Comparison of ENCODE assay signal across 1 cellular context in the genomic region with DNA sequence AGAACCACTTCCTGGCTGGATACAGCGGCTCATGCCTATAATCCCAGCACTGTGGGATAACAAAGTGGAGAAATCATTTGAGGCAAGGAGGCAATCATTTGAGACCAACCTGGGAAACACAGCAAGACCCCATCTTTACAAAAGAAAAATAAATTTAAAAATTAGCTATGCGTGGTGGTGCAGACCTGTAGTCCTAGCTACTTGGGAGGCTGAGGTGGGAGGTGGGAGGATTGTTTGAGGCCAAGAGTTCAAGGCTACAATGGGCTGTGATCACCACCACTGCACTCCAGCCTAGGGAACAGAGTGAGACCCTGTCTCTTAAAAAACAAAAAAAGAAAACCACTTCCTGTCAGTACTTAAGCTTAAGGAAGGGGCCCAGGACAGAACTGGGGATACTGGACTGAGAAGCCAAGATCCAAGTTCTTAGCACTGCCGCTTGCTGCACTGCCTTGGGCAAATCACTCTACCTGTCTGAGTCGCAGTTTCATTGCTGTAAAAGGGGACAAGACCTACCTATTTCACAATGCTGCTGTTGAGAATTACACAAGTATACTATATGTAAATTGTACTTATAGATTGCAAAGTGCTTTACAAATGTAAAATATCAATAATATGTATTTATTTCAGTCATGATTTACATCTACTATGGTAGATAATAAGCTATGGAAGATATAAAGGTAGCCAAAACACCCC.
TF ChIP-seq lines count a peak whose summit lies in the region.

No MANE protein-coding gene starts in this region.

TF ChIP-seq in GM23338, 12 proteins besides CTCF, POLR2A, EP300 and RAD21 (continued from another document):
- TF ChIP-seq, protein P1, sequence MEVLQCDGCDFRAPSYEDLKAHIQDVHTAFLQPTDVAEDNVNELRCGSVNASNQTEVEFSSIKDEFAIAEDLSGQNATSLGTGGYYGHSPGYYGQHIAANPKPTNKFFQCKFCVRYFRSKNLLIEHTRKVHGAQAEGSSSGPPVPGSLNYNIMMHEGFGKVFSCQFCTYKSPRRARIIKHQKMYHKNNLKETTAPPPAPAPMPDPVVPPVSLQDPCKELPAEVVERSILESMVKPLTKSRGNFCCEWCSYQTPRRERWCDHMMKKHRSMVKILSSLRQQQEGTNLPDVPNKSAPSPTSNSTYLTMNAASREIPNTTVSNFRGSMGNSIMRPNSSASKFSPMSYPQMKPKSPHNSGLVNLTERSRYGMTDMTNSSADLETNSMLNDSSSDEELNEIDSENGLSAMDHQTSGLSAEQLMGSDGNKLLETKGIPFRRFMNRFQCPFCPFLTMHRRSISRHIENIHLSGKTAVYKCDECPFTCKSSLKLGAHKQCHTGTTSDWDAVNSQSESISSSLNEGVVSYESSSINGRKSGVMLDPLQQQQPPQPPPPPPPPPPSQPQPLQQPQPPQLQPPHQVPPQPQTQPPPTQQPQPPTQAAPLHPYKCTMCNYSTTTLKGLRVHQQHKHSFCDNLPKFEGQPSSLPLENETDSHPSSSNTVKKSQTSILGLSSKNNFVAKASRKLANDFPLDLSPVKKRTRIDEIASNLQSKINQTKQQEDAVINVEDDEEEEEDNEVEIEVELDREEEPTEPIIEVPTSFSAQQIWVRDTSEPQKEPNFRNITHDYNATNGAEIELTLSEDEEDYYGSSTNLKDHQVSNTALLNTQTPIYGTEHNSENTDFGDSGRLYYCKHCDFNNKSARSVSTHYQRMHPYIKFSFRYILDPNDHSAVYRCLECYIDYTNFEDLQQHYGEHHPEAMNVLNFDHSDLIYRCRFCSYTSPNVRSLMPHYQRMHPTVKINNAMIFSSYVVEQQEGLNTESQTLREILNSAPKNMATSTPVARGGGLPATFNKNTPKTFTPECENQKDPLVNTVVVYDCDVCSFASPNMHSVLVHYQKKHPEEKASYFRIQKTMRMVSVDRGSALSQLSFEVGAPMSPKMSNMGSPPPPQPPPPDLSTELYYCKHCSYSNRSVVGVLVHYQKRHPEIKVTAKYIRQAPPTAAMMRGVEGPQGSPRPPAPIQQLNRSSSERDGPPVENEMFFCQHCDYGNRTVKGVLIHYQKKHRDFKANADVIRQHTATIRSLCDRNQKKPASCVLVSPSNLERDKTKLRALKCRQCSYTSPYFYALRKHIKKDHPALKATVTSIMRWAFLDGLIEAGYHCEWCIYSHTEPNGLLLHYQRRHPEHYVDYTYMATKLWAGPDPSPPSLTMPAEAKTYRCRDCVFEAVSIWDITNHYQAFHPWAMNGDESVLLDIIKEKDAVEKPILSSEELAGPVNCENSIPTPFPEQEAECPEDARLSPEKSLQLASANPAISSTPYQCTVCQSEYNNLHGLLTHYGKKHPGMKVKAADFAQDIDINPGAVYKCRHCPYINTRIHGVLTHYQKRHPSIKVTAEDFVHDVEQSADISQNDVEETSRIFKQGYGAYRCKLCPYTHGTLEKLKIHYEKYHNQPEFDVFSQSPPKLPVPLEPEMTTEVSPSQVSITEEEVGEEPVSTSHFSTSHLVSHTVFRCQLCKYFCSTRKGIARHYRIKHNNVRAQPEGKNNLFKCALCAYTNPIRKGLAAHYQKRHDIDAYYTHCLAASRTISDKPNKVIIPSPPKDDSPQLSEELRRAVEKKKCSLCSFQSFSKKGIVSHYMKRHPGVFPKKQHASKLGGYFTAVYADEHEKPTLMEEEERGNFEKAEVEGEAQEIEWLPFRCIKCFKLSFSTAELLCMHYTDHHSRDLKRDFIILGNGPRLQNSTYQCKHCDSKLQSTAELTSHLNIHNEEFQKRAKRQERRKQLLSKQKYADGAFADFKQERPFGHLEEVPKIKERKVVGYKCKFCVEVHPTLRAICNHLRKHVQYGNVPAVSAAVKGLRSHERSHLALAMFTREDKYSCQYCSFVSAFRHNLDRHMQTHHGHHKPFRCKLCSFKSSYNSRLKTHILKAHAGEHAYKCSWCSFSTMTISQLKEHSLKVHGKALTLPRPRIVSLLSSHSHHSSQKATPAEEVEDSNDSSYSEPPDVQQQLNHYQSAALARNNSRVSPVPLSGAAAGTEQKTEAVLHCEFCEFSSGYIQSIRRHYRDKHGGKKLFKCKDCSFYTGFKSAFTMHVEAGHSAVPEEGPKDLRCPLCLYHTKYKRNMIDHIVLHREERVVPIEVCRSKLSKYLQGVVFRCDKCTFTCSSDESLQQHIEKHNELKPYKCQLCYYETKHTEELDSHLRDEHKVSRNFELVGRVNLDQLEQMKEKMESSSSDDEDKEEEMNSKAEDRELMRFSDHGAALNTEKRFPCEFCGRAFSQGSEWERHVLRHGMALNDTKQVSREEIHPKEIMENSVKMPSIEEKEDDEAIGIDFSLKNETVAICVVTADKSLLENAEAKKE (CRISPR knock-in tag; IDR thresholded peaks at IDR 0.05), result no peak
- no peak for TF ChIP-seq STAT1 (IDR thresholded peaks at IDR 0.05; ENCODE audit: unreplicated experiment)
- no peak for TF ChIP-seq CREB1 (CRISPR knock-in tag; IDR thresholded peaks at IDR 0.05; ENCODE audit: low read depth)
- TF ChIP-seq JUNB (IDR thresholded peaks at IDR 0.05; ENCODE audit: unreplicated experiment), result no peak
- TF ChIP-seq NANOG (IDR thresholded peaks at IDR 0.05; ENCODE audit: borderline replicate concordance), result no peak
- TF ChIP-seq ZNF331 (CRISPR knock-in tag; IDR thresholded peaks at IDR 0.05; ENCODE audit: low read depth), result no peak
- TF ChIP-seq, protein P2, sequence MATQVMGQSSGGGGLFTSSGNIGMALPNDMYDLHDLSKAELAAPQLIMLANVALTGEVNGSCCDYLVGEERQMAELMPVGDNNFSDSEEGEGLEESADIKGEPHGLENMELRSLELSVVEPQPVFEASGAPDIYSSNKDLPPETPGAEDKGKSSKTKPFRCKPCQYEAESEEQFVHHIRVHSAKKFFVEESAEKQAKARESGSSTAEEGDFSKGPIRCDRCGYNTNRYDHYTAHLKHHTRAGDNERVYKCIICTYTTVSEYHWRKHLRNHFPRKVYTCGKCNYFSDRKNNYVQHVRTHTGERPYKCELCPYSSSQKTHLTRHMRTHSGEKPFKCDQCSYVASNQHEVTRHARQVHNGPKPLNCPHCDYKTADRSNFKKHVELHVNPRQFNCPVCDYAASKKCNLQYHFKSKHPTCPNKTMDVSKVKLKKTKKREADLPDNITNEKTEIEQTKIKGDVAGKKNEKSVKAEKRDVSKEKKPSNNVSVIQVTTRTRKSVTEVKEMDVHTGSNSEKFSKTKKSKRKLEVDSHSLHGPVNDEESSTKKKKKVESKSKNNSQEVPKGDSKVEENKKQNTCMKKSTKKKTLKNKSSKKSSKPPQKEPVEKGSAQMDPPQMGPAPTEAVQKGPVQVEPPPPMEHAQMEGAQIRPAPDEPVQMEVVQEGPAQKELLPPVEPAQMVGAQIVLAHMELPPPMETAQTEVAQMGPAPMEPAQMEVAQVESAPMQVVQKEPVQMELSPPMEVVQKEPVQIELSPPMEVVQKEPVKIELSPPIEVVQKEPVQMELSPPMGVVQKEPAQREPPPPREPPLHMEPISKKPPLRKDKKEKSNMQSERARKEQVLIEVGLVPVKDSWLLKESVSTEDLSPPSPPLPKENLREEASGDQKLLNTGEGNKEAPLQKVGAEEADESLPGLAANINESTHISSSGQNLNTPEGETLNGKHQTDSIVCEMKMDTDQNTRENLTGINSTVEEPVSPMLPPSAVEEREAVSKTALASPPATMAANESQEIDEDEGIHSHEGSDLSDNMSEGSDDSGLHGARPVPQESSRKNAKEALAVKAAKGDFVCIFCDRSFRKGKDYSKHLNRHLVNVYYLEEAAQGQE (IDR thresholded peaks at IDR 0.05; ENCODE audit: unreplicated experiment), result no peak
- no peak for TF ChIP-seq EZH2 (IDR thresholded peaks at IDR 0.05; ENCODE audit: low read depth, unreplicated experiment)
- no peak for TF ChIP-seq ZNF114 (CRISPR knock-in tag; IDR thresholded peaks at IDR 0.05)
- TF ChIP-seq POLR2AphosphoS5 (IDR thresholded peaks at IDR 0.05; ENCODE audit: low read depth), result no peak
- TF ChIP-seq, protein P3, sequence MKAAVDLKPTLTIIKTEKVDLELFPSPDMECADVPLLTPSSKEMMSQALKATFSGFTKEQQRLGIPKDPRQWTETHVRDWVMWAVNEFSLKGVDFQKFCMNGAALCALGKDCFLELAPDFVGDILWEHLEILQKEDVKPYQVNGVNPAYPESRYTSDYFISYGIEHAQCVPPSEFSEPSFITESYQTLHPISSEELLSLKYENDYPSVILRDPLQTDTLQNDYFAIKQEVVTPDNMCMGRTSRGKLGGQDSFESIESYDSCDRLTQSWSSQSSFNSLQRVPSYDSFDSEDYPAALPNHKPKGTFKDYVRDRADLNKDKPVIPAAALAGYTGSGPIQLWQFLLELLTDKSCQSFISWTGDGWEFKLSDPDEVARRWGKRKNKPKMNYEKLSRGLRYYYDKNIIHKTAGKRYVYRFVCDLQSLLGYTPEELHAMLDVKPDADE (IDR thresholded peaks at IDR 0.05), result no peak
